In the genomic region with DNA sequence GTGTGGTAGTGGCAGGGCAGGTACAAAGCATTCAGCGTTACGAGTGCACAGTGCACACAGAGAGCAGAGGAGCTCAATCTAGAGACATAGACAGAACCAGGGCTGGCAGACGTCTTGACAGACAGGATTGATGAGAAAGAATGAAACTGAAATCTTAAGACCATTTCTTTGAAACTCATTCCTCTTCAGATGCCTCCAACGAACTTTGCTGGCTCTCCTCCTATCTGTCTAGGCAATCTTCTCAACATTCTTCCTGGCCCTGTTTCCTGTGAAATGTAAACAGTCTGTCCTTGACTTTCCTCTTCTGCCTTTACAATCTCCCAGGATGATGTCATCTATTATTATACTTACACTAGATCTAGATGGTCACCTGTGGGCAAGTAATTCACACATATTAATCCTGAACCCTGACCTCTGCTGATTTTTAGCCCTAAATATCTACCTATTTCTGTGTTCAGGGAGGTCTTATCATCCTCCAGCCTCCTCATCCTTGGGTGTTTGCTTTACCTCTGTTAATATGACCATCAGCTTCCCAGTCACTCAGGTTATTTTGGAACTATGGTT, we compare ENCODE assay signal across 8 cellular contexts.
DNase-seq lines count a peak whose midpoint lies in the region; ATAC-seq, FAIRE-seq and TF ChIP-seq lines count a peak whose summit lies in the region.

No MANE protein-coding gene starts in this region.

- ATAC-seq in A549 (no peak), GM21390 (IDR thresholded peaks at IDR 0.05; ENCODE audit: unreplicated experiment) (peak; percentile 80), GM21526 (IDR thresholded peaks at IDR 0.05; ENCODE audit: low FRiP score, unreplicated experiment) (no peak), left ventricle myocardium superior (no peak)

- H3K27ac ChIP-seq in A549: no peak overlapping the region

- no peak for TF ChIP-seq POLR2A in A549 (IDR thresholded peaks at IDR 0.05; ENCODE audit: low read length)
- TF ChIP-seq POLR2A in erythroblast (IDR thresholded peaks at IDR 0.05; ENCODE audit: low read length): no peak

- no peak for TF ChIP-seq CTCF in A549 (IDR thresholded peaks at IDR 0.05)

- H3K4me2 ChIP-seq in A549: 0 out of 3 replicates have a peak overlapping the region, but pooled peaks have one; percentile 12

- WGBS in A549 (ENCODE audit: missing lambda C conversion rate): 30% methylated on average over 4 of the region's 4 CpGs

- TF ChIP-seq EP300 in A549 (IDR thresholded peaks at IDR 0.05): no peak

- CTCF ChIA-PET in A549 (lab: Yijun Ruan, JAX): no interaction called here
- CTCF ChIA-PET in HEK293T (lab: Yijun Ruan, JAX): interaction anchor here (0.6 kb wide), 1 partner anchor 121 kb away, joined by 3 read pairs; no protein-coding TSS in a partner anchor

- H3K4me3 ChIP-seq in A549: no peak overlapping the region

- intact Hi-C loops in left ventricle myocardium superior (cut with micrococcal nuclease): no loop called here

- DNase-seq in A549 (ENCODE audit: low read depth in 1 of 2, low spot score in 1 of 2) (no peak), T-helper 1 cell (peak in 3 of 5 donors; percentile 4 to 91 (median 22)), erythroblast (lab: John Stamatoyannopoulos, UW) (peak; percentile 37 to 51), NCI-H446 (lab: John Stamatoyannopoulos, UW) (no peak), left ventricle myocardium superior (no peak), HEK293T (ENCODE audit: extremely low spot score) (no peak)

- H3K4me1 ChIP-seq in A549: no peaks in the 10 kb centered on the region

- POLR2A ChIA-PET in A549 (lab: Yijun Ruan, JAX) (no interaction called here), HEK293T (lab: Yijun Ruan, JAX) (no interaction called here)

- FAIRE-seq in A549 (lab: Jason Lieb, UNC): no peak

- H3K9me3 ChIP-seq in A549: no peaks in the 10 kb centered on the region

- TF ChIP-seq RAD21 in A549 (conservative IDR thresholded peaks at IDR 0.05 in 1 of 2, IDR thresholded peaks at IDR 0.05 in 1 of 2): no peak

TF ChIP-seq in A549, 52 proteins besides CTCF, POLR2A, EP300 and RAD21 (continues in another document):
- TF ChIP-seq ESRRA (IDR thresholded peaks at IDR 0.05; ENCODE audit: borderline replicate concordance, low read length): no peak
- TF ChIP-seq HES2 (IDR thresholded peaks at IDR 0.05): no peak
- TF ChIP-seq, protein P1, sequence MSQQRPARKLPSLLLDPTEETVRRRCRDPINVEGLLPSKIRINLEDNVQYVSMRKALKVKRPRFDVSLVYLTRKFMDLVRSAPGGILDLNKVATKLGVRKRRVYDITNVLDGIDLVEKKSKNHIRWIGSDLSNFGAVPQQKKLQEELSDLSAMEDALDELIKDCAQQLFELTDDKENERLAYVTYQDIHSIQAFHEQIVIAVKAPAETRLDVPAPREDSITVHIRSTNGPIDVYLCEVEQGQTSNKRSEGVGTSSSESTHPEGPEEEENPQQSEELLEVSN (IDR thresholded peaks at IDR 0.05; ENCODE audit: borderline replicate concordance, low read depth): no peak
- no peak for TF ChIP-seq MAFK (IDR thresholded peaks at IDR 0.05; ENCODE audit: partially characterized antibody)
- TF ChIP-seq REST (IDR thresholded peaks at IDR 0.05): no peak
- no peak for TF ChIP-seq FOXS1 (CRISPR knock-in tag; IDR thresholded peaks at IDR 0.05)
- no peak for TF ChIP-seq CBX8 (IDR thresholded peaks at IDR 0.05)
- no peak for TF ChIP-seq BHLHE40 (IDR thresholded peaks at IDR 0.05; ENCODE audit: low read depth, low read length)
- TF ChIP-seq RARB (CRISPR knock-in tag; IDR thresholded peaks at IDR 0.05): no peak
- TF ChIP-seq HDAC2 (IDR thresholded peaks at IDR 0.05): no peak
- TF ChIP-seq PHF8 (IDR thresholded peaks at IDR 0.05; ENCODE audit: borderline replicate concordance, low read depth): no peak
- no peak for TF ChIP-seq FOSL2 (IDR thresholded peaks at IDR 0.05)
- TF ChIP-seq FOSL2 (CRISPR knock-in tag; IDR thresholded peaks at IDR 0.05): no peak
- no peak for TF ChIP-seq JUNB (IDR thresholded peaks at IDR 0.05)
- TF ChIP-seq HEYL (CRISPR knock-in tag; IDR thresholded peaks at IDR 0.05): no peak

TF ChIP-seq in HEK293T, 16 proteins besides CTCF, POLR2A, EP300 and RAD21:
- TF ChIP-seq FOXK2 (IDR thresholded peaks at IDR 0.05): no peak
- no peak for TF ChIP-seq CTBP1 (IDR thresholded peaks at IDR 0.05; ENCODE audit: borderline replicate concordance)
- no peak for TF ChIP-seq TARDBP (IDR thresholded peaks at IDR 0.05)
- no peak for TF ChIP-seq FOXA1 (IDR thresholded peaks at IDR 0.05)
- TF ChIP-seq ARNT (IDR thresholded peaks at IDR 0.05): no peak
- no peak for TF ChIP-seq NFRKB (IDR thresholded peaks at IDR 0.05)
- no peak for TF ChIP-seq PKNOX1 (IDR thresholded peaks at IDR 0.05)
- TF ChIP-seq HDGF (IDR thresholded peaks at IDR 0.05; ENCODE audit: borderline replicate concordance): no peak
- no peak for TF ChIP-seq SUZ12 (IDR thresholded peaks at IDR 0.05)
- TF ChIP-seq ELF4 (IDR thresholded peaks at IDR 0.05): no peak
- TF ChIP-seq LEF1 (IDR thresholded peaks at IDR 0.05; ENCODE audit: borderline replicate concordance): no peak
- TF ChIP-seq SP1 (IDR thresholded peaks at IDR 0.05): no peak
- TF ChIP-seq L3MBTL2 (conservative IDR thresholded peaks at IDR 0.05): no peak
- TF ChIP-seq FOXM1 (IDR thresholded peaks at IDR 0.05; ENCODE audit: borderline replicate concordance): no peak
- TF ChIP-seq ZNF384 (IDR thresholded peaks at IDR 0.05): no peak
- TF ChIP-seq BHLHE40 (IDR thresholded peaks at IDR 0.05; ENCODE audit: borderline replicate concordance): no peak

Comparison
In these comparisons a context has a peak if more than half of its experiments do, and no peak if none do; other contexts are left out.
1. DNase-seq: peak in T-helper 1 cell (3 of 5) and erythroblast (2 of 2); none in A549 (0 of 2), NCI-H446 (0 of 2), left ventricle myocardium superior (single experiment) and HEK293T (single experiment).